In the genomic region with DNA sequence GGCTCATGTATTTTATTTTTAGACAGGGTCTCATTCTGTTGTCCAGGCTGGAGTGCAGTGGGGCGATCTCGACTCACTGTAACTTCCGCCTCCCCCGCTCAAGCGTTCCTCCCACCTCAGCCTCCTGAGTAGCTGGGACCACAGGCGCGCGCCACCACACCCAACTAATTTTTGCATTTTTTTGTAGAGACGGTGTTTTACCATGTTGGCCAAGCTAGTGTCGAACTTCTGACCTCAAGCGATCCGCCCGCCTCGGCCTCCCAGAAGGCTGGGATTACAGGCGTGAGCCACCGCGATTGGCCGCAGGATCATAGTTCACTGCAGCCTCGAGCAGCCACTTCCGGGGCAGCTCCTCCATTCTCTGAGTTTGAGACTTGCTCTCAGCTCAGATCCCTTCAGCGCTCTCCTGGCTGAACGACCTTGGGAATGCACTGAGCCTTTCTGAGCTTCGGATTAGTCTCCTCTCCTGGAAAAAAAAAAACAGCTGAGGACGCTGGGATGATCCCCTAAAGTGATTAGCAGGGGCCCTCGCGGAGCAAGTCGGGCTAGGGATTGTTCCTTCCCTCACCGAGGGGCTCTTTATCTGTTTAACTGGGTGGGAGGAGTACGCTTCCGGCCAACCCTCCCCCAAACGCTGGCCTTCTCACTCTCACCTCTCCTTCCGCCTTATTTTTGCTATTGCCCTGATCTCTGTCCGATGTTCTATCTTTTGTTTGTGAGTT, we compare ENCODE assay signal across 1 cellular context.
TF ChIP-seq lines count a peak whose summit lies in the region.

No MANE protein-coding gene starts in this region.

TF ChIP-seq in endothelial cell of umbilical vein, 7 proteins besides CTCF, POLR2A, EP300 and RAD21:
- TF ChIP-seq MYC (IDR thresholded peaks at IDR 0.05; ENCODE audit: low read depth, low read length) (no peak), POLR2AphosphoS5 (IDR thresholded peaks at IDR 0.05; ENCODE audit: insufficient read depth, low read depth, low read length) (no peak), EZH2 (IDR thresholded peaks at IDR 0.05; ENCODE audit: borderline replicate concordance, low read depth, low read length, severe bottlenecking) (no peak), FOS (IDR thresholded peaks at IDR 0.05; ENCODE audit: borderline replicate concordance, insufficient read depth, low read length) (no peak), JUN (IDR thresholded peaks at IDR 0.05; ENCODE audit: borderline replicate concordance, insufficient read depth, insufficient read length, low read depth) (no peak), GATA2 (IDR thresholded peaks at IDR 0.05; ENCODE audit: insufficient read depth, insufficient read length, low read depth, low read length) (no peak)
- TF ChIP-seq, protein P1, sequence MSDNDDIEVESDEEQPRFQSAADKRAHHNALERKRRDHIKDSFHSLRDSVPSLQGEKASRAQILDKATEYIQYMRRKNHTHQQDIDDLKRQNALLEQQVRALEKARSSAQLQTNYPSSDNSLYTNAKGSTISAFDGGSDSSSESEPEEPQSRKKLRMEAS (IDR thresholded peaks at IDR 0.05; ENCODE audit: insufficient read depth, insufficient read length): no peak
